Comparison of ENCODE assay signal across 19 cellular contexts in genomic region chr16:3979518-3979917, GRCh38.
"Had no signal": no experiment of that assay in that cellular context is flagged by ENCODE, and none has a peak within 500 bp of the region (broad histone marks: within the 10 kb centered on the region; RNA-seq: fewer than 3 reads in every experiment).

No MANE protein-coding gene starts in this region.

- ATAC-seq: HepG2, K562, Panc1 had no signal

- H3K4me3 ChIP-seq: K562 had no signal

- DNase-seq: Kasumi-1, MM.1S, NCI-H1092 treated with DMSO at 0.1 percent for 48 hours, NCI-H1436, NCI-H187, NCI-H2029, NCI-H2081 treated with DMSO at 0.1 percent for 48 hours, NCI-H2171, NCI-H226, NCI-H446, NCI-H510A, NCI-H524 treated with DMSO at 0.1 percent for 48 hours, NCI-H69, NCI-H774, SHP77 had no signal

- FAIRE-seq: HepG2, K562 had no signal

- H3K4me2 ChIP-seq: KMS-11 had no signal

- H3K9ac ChIP-seq: KMS-11 had no signal

- H3K27ac ChIP-seq: KMS-11 had no signal
